Comparison of ENCODE assay signal across 14 cellular contexts in genomic region chr6:109891924-109892323, GRCh38.
DNase-seq lines count a peak whose midpoint lies in the region; ATAC-seq and TF ChIP-seq lines count a peak whose summit lies in the region.
"Had no signal": no experiment of that assay in that cellular context is flagged by ENCODE, and none has a peak within 500 bp of the region (broad histone marks: within the 10 kb centered on the region; RNA-seq: fewer than 3 reads in every experiment).

No MANE protein-coding gene starts in this region.

- peak overlapping the region; percentile 83 for H3K27ac Mint-ChIP-seq in dendritic cell treated with granulocyte-macrophage colony-stimulating factor and Interleukin-4, amounts not matched to agents 40 ng/mL and 50 ng/mL, for 4 days

- peak overlapping the region; percentile 82 for H2BK12ac ChIP-seq in trophoblast cell (ENCODE audit: low read length)

- H4K8ac ChIP-seq in trophoblast cell (ENCODE audit: low read depth, low read length): peak overlapping the region; percentile 76

- no peak overlapping the region for H3K4me2 ChIP-seq in trophoblast cell (ENCODE audit: low read length)

- H4K12ac ChIP-seq in trophoblast cell (ENCODE audit: low read depth, low read length): no peak overlapping the region

- no peak overlapping the region for H3K9ac ChIP-seq in trophoblast cell (ENCODE audit: low read length)

- H3K23ac ChIP-seq in trophoblast cell (ENCODE audit: low read length): no peak overlapping the region

- H3K27me3 ChIP-seq in trophoblast cell (ENCODE audit: insufficient read depth, low read length) (no peaks in the 10 kb centered on the region), vagina (no peaks in the 10 kb centered on the region)

- H2AK5ac ChIP-seq in trophoblast cell (ENCODE audit: low read length): peak overlapping the region; percentile 79

- H2BK120ac ChIP-seq in trophoblast cell (ENCODE audit: insufficient read depth, low read length, poor library complexity): peak overlapping the region; percentile 87

- H3K4me3 ChIP-seq in trophoblast cell (ENCODE audit: low read depth, low read length) (no peak overlapping the region), vagina (no peak overlapping the region)

- peaks cover 59% of the 10 kb centered on the region for H3K4me1 Mint-ChIP-seq in dendritic cell treated with granulocyte-macrophage colony-stimulating factor and Interleukin-4, amounts not matched to agents 40 ng/mL and 50 ng/mL, for 4 days (ENCODE audit: low read depth)

- whole genome bisulfite sequencing in trophoblast cell (ENCODE audit: extremely low coverage, insufficient coverage, insufficient read length): no CpG with 5 or more reads among the region's 5 CpGs

- H3K36me3 Mint-ChIP-seq in dendritic cell treated with granulocyte-macrophage colony-stimulating factor and Interleukin-4, amounts not matched to agents 40 ng/mL and 50 ng/mL, for 4 days (ENCODE audit: low read depth): no peaks in the 10 kb centered on the region

- H3K4me1 ChIP-seq in trophoblast cell (ENCODE audit: control insufficient read depth in 1 of 2, insufficient read depth in 2 of 2, low read length in 2 of 2) (peaks cover 16 to 18% of the 10 kb centered on the region in 2 experiments), vagina (peaks cover 24% of the 10 kb centered on the region)

- H3K27ac ChIP-seq in trophoblast cell (ENCODE audit: low read depth, low read length): no peak overlapping the region
- H3K27ac ChIP-seq in vagina: no peak overlapping the region

- H3K36me3 ChIP-seq in trophoblast cell (ENCODE audit: control insufficient read depth in 1 of 2, insufficient read depth in 2 of 2, low read length in 2 of 2): peaks cover 0 to 6% of the 10 kb centered on the region in 2 experiments
- H3K36me3 ChIP-seq in vagina: no peaks in the 10 kb centered on the region

- H4K91ac ChIP-seq in trophoblast cell (ENCODE audit: low read depth, low read length): peak overlapping the region; percentile 83

- ATAC-seq in HG02852 (IDR thresholded peaks at IDR 0.05; ENCODE audit: unreplicated experiment) (no peak), HG03571 (IDR thresholded peaks at IDR 0.05; ENCODE audit: unreplicated experiment) (no peak)

- no peak overlapping the region for H3K4ac ChIP-seq in trophoblast cell (ENCODE audit: low read depth, low read length)

- peaks cover 7% of the 10 kb centered on the region for H3K9me3 Mint-ChIP-seq in dendritic cell treated with granulocyte-macrophage colony-stimulating factor and Interleukin-4, amounts not matched to agents 40 ng/mL and 50 ng/mL, for 4 days

- no peaks in the 10 kb centered on the region for H3K27me3 Mint-ChIP-seq in dendritic cell treated with granulocyte-macrophage colony-stimulating factor and Interleukin-4, amounts not matched to agents 40 ng/mL and 50 ng/mL, for 4 days

- DNase-seq in CD1c-positive myeloid dendritic cell (ENCODE audit: extremely low spot score) (peak; percentile 81), MV-4-11 (lab: John Stamatoyannopoulos, UW) (peak; percentile 96), trophoblast cell (no peak), vagina (ENCODE audit: extremely low spot score in 2 of 2) (no peak), D341Med (ENCODE audit: low spot score) (no peak)
- DNase-seq: activated CD4-positive, alpha-beta T cell treated with anti-CD3 and anti-CD28 coated beads, Interleukin-2, amount 50 U/mL, for 4 hours; amniotic stem cell; erythroblast; NCI-H1048; NCI-H2171; stimulated activated CD8-positive, alpha-beta memory T cell treated with anti-CD3 and anti-CD28 coated beads, Interleukin-4, amount 100 ng/mL, for 48 hours had no signal

- intact Hi-C loops in dendritic cell treated with granulocyte-macrophage colony-stimulating factor and Interleukin-4, amounts not matched to agents 40 ng/mL and 50 ng/mL, for 4 days (cut with micrococcal nuclease): no loop called here
- intact Hi-C loops in vagina (cut with DNase I): no loop called here

- H3K79me1 ChIP-seq in trophoblast cell (ENCODE audit: low read length): peaks cover 19% of the 10 kb centered on the region

- H2BK5ac ChIP-seq in trophoblast cell (ENCODE audit: low read depth, low read length, poor library complexity): peak overlapping the region; percentile 85

- H3K9me3 ChIP-seq in trophoblast cell (ENCODE audit: insufficient read depth, low read depth, low read length) (peaks cover 7% of the 10 kb centered on the region), vagina (no peaks in the 10 kb centered on the region)

- no peak overlapping the region for H3K4me3 Mint-ChIP-seq in dendritic cell treated with granulocyte-macrophage colony-stimulating factor and Interleukin-4, amounts not matched to agents 40 ng/mL and 50 ng/mL, for 4 days

- H3K18ac ChIP-seq in trophoblast cell (ENCODE audit: low read length): no peak overlapping the region

- peak overlapping the region; percentile 41 for H3K14ac ChIP-seq in trophoblast cell (ENCODE audit: low read length)

- TF ChIP-seq CTCF in vagina (IDR thresholded peaks at IDR 0.05): no peak

- no peak overlapping the region for H2AFZ ChIP-seq in trophoblast cell (ENCODE audit: insufficient read depth, low read length, poor library complexity)

- no peaks in the 10 kb centered on the region for H3K79me2 ChIP-seq in trophoblast cell (ENCODE audit: control insufficient read depth, insufficient read depth, low read length, poor library complexity)

- TF ChIP-seq POLR2A in vagina (IDR thresholded peaks at IDR 0.05): no peak

Comparison
In these comparisons a context has a peak if more than half of its experiments do, and no peak if none do; other contexts are left out.
1. DNase-seq: peak in CD1c-positive myeloid dendritic cell (single experiment) and MV-4-11 (single experiment); none in trophoblast cell (0 of 2), vagina (0 of 2) and D341Med (single experiment).